ENCODE assay signal across 21 cellular contexts in the genomic region with DNA sequence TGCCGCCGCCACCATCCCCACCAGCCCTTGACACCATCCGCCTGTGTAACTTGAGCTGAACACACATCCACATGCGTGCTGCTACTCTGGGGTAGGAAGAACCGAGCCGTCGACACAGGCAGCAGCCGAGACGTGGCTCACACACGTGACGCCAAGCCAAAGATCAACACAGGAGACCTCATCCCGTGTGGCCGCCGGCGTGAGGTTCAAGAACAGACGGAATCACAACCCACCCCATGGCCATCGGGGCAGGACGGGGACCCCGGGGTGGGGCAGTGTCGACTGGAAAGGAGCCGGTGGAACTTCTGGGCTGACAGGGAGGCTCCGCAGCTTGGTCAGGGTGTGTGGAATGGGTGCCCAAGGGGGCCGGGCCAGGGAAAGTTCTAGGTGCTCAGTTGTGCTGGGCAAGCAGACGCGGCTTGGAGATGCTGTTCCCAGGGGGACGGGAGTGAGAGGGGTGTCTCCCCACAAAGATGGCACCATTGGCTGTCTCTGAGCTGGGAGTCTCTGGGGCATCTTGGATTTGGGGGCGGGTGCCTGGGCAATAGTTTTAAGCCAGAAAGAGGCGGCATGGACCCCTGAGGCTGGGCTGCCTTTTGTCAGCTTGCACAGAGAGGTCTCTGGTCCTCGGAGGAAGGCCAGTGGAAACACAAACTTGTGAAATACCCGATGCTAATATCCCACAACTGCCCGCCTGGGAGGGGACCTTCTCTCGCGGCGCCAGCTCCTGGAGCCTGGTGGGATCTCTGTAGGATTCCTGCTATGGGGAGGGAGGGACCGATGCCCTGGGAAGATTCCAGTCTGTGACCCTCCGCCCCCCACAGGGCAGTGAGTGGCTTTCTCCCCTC. TPM values are rescaled to one million over a fixed set of nuclear protein-coding genes. Genes with fewer than 3 reads are reported as not detected.
DNase-seq lines count a peak whose midpoint lies in the region; ATAC-seq and TF ChIP-seq lines count a peak whose summit lies in the region.
"Had no signal": no experiment of that assay in that cellular context is flagged by ENCODE, and none has a peak within 500 bp of the region (broad histone marks: within the 10 kb centered on the region; RNA-seq: fewer than 3 reads in every experiment).

No MANE protein-coding gene starts in this region.

- H3K4me3 Mint-ChIP-seq in MCF 10A (ENCODE audit: unreplicated experiment) = no peak overlapping the region
- no peak overlapping the region for H3K4me3 Mint-ChIP-seq in WTC11
- H3K4me3 Mint-ChIP-seq in neural progenitor cell = peak overlapping the region; percentile 25
- H3K4me3 Mint-ChIP-seq: HFFc6 had no signal

- H3K9ac ChIP-seq in neural progenitor cell = no peak overlapping the region

- TF ChIP-seq CTCF in MCF 10A (IDR thresholded peaks at IDR 0.05; ENCODE audit: unreplicated experiment) (no peak), breast epithelium (IDR thresholded peaks at IDR 0.05) (no peak), HEK293 (tag by site-specific recombination; IDR thresholded peaks at IDR 0.05) (no peak), WTC11 (IDR thresholded peaks at IDR 0.05) (no peak), neural progenitor cell (IDR thresholded peaks at IDR 0.05) (no peak)

- peaks cover 0 to 79% of the 10 kb centered on the region in 2 donors for H3K27me3 ChIP-seq in breast epithelium
- H3K27me3 ChIP-seq in neural progenitor cell = peaks cover 67% of the 10 kb centered on the region
- H3K27me3 ChIP-seq: Peyer's patch had no signal

- H3K27ac Mint-ChIP-seq in MCF 10A (ENCODE audit: low read depth, unreplicated experiment) (peak overlapping the region; percentile 42), WTC11 (no peak overlapping the region), neural progenitor cell (no peak overlapping the region)
- H3K27ac Mint-ChIP-seq: HFFc6 had no signal

- H3K36me3 ChIP-seq in breast epithelium (no peaks in the 10 kb centered on the region), HEK293 (ENCODE audit: control insufficient read depth in 2 of 2, insufficient read depth in 1 of 2, low read length in 2 of 2) (no peaks in the 10 kb centered on the region), neural progenitor cell (no peaks in the 10 kb centered on the region)
- H3K36me3 ChIP-seq: Peyer's patch had no signal

- H3K79me2 ChIP-seq in neural progenitor cell (ENCODE audit: low read depth) = no peaks in the 10 kb centered on the region

- DNase-seq in MCF 10A (ENCODE audit: unreplicated experiment) = no peak
- DNase-seq in breast epithelium (ENCODE audit: low spot score in 2 of 2) = no peak
- DNase-seq in WTC11 (ENCODE audit: low spot score) = peak; percentile 13
- DNase-seq in neural progenitor cell (ENCODE audit: low spot score) = no peak
- DNase-seq in dermis blood vessel endothelial cell = no peak
- DNase-seq in SKM-1 treated with dmso at 0.1 percent for 144 hours (lab: John Stamatoyannopoulos, UW; ENCODE audit: unreplicated experiment) = no peak
- DNase-seq: GF-D8, GOT3, HFFc6, IMR-90, Karpas-422, MM.1S, NCI-H1105, NCI-H1694 treated with DMSO at 0.1 percent for 48 hours, NCI-H2171, NCI-H774, Peyer's patch had no signal

- ATAC-seq in WTC11 = no peak
- no peak for ATAC-seq in HG03159 (IDR thresholded peaks at IDR 0.05; ENCODE audit: unreplicated experiment)

- H3K27me3 Mint-ChIP-seq in MCF 10A (ENCODE audit: insufficient read depth, unreplicated experiment) (no peaks in the 10 kb centered on the region), WTC11 (ENCODE audit: low read depth) (peaks cover 53% of the 10 kb centered on the region), neural progenitor cell (ENCODE audit: insufficient read depth, low read depth) (peaks cover 27% of the 10 kb centered on the region)

- H3K9me3 ChIP-seq in breast epithelium (no peaks in the 10 kb centered on the region), HEK293 (ENCODE audit: control insufficient read depth, insufficient read depth, low read depth, low read length) (no peaks in the 10 kb centered on the region), neural progenitor cell (ENCODE audit: low read depth) (no peaks in the 10 kb centered on the region)
- H3K9me3 ChIP-seq: A549, Peyer's patch had no signal

- no peak overlapping the region for H2AFZ ChIP-seq in neural progenitor cell (replicated peaks)

- no peaks in the 10 kb centered on the region for H4K20me1 ChIP-seq in neural progenitor cell (ENCODE audit: low read depth)

- no peak overlapping the region for H3K27ac ChIP-seq in breast epithelium
- H3K27ac ChIP-seq in HEK293 (ENCODE audit: extremely low read depth, low read depth, low read length) = no peak overlapping the region
- H3K27ac ChIP-seq in neural progenitor cell = no peak overlapping the region
- H3K27ac ChIP-seq: Peyer's patch had no signal

- peaks cover 31% of the 10 kb centered on the region for H3K4me1 Mint-ChIP-seq in MCF 10A (ENCODE audit: insufficient read depth, unreplicated experiment)
- H3K4me1 Mint-ChIP-seq in WTC11 = peaks cover 19% of the 10 kb centered on the region
- H3K4me1 Mint-ChIP-seq in neural progenitor cell = peaks cover 23% of the 10 kb centered on the region

- intact Hi-C loops in MCF 10A (cut with micrococcal nuclease) (loop anchor here (1.0 to 10.0 kb wide), 2 partner anchors 40 to 67 kb away; no protein-coding TSS in a partner anchor), breast epithelium (cut with DNase I; ENCODE audit: low total_unique reads) (no loop called here)

- no peak overlapping the region for H3K4me2 ChIP-seq in neural progenitor cell

- no TSS peak for BruUV-seq in MCF 10A (replicated peaks; lab: Mats Ljungman, UMichigan)

- peaks cover 24% of the 10 kb centered on the region for H3F3A ChIP-seq in neural progenitor cell (ENCODE audit: low read depth)

- H3K4me1 ChIP-seq in breast epithelium (peaks cover 0 to 8% of the 10 kb centered on the region in 2 donors), HEK293 (ENCODE audit: control insufficient read depth, insufficient read depth, low read length) (no peaks in the 10 kb centered on the region), neural progenitor cell (peaks cover 24% of the 10 kb centered on the region)

- no peak overlapping the region for H3K4me3 ChIP-seq in breast epithelium
- H3K4me3 ChIP-seq in HEK293 (ENCODE audit: low read depth, low read length) = no peak overlapping the region
- no peak overlapping the region for H3K4me3 ChIP-seq in neural progenitor cell
- H3K4me3 ChIP-seq: A549, Peyer's patch had no signal

- H3K36me3 Mint-ChIP-seq in MCF 10A (ENCODE audit: insufficient read depth, unreplicated experiment) (no peaks in the 10 kb centered on the region), WTC11 (peaks cover 4% of the 10 kb centered on the region), neural progenitor cell (no peaks in the 10 kb centered on the region)

- CTCF ChIA-PET in MCF 10A (lab: Yijun Ruan, JAX) (interaction anchor here (0.9 kb wide), 1 partner anchor 119 kb away, joined by 5 read pairs; no protein-coding TSS in a partner anchor), HEK293 (lab: Yijun Ruan, JAX) (no interaction called here), WTC11 (lab: Charles Lee) (interaction anchor here (0.5 kb wide), 1 partner anchor 307 kb away, joined by 4 read pairs; no protein-coding TSS in a partner anchor)

- POLR2A ChIA-PET in MCF 10A (lab: Yijun Ruan, JAX) = no interaction called here
- POLR2A ChIA-PET in HEK293 (lab: Yijun Ruan, JAX) = no interaction called here
- POLR2A ChIA-PET in WTC11 (lab: Charles Lee) = no interaction called here

- TF ChIP-seq POLR2A in breast epithelium (IDR thresholded peaks at IDR 0.05) = no peak

- H3K9me3 Mint-ChIP-seq in MCF 10A (ENCODE audit: unreplicated experiment) = no peaks in the 10 kb centered on the region
- H3K9me3 Mint-ChIP-seq in WTC11 = peaks cover 5% of the 10 kb centered on the region
- peaks cover 5% of the 10 kb centered on the region for H3K9me3 Mint-ChIP-seq in neural progenitor cell

TF ChIP-seq in HEK293, 187 proteins besides CTCF, POLR2A, EP300 and RAD21:
- TF ChIP-seq ZIC2 (tag by site-specific recombination; IDR thresholded peaks at IDR 0.05) = peak; percentile 40; the same call in 1 of the 2 replicates
- TF ChIP-seq, protein P1, sequence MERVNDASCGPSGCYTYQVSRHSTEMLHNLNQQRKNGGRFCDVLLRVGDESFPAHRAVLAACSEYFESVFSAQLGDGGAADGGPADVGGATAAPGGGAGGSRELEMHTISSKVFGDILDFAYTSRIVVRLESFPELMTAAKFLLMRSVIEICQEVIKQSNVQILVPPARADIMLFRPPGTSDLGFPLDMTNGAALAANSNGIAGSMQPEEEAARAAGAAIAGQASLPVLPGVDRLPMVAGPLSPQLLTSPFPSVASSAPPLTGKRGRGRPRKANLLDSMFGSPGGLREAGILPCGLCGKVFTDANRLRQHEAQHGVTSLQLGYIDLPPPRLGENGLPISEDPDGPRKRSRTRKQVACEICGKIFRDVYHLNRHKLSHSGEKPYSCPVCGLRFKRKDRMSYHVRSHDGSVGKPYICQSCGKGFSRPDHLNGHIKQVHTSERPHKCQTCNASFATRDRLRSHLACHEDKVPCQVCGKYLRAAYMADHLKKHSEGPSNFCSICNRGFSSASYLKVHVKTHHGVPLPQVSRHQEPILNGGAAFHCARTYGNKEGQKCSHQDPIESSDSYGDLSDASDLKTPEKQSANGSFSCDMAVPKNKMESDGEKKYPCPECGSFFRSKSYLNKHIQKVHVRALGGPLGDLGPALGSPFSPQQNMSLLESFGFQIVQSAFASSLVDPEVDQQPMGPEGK (tag by site-specific recombination; IDR thresholded peaks at IDR 0.05) = no peak

TF ChIP-seq in WTC11, 78 proteins besides CTCF, POLR2A, EP300 and RAD21 (continues in another document):
- TF ChIP-seq ZNF671 (CRISPR knock-in tag; IDR thresholded peaks at IDR 0.05) = no peak

RNA-seq across cellular contexts. Expression of a gene that starts 41.8 kb away (rescaled TPM):
- total RNA-seq in MCF 10A (2022) = 3.2 and 4.4 TPM in 2 replicates
- 1 to 10 TPM in 1 of 3 donors, not detected in 2; 2.9 TPM for total RNA-seq in breast epithelium
- total RNA-seq in WTC11 (2021) = 0.66 to 1.1 TPM (median 0.90 TPM) in 3 replicates
- 0.34 TPM in 1 of 2 replicates, not detected in the other for total RNA-seq in neural progenitor cell (ENCODE audit: low replicate concordance)
- total RNA-seq in dermis blood vessel endothelial cell = 0.14 and 0.17 TPM in 2 replicates
- total RNA-seq: HFFc6, NCI-H460, Peyer's patch had no signal
